9 cellular contexts compared by ENCODE assay signal in genomic region chr6:89944826-89945407, GRCh38. TPM values are rescaled to one million over a fixed set of nuclear protein-coding genes. Genes with fewer than 3 reads are reported as not detected.
A peak's percentile ranks its signal among the peaks of the same experiment; 100 is the strongest.
DNase-seq lines count a peak whose midpoint lies in the region; ATAC-seq and TF ChIP-seq lines count a peak whose summit lies in the region.
"Had no signal": no experiment of that assay in that cellular context is flagged by ENCODE, and none has a peak within 500 bp of the region (broad histone marks: within the 10 kb centered on the region; RNA-seq: fewer than 3 reads in every experiment).

No MANE protein-coding gene starts in this region.

- H3K27me3 ChIP-seq in A673 (replicated peaks; ENCODE audit: insufficient read depth, low read depth, low read length, poor library complexity) (peaks cover 5% of the 10 kb centered on the region), vagina (no peaks in the 10 kb centered on the region)
- no peaks in the 10 kb centered on the region for H3K27me3 ChIP-seq in effector memory CD4-positive, alpha-beta T cell (replicated peaks; ENCODE audit: control insufficient read depth, insufficient read depth, low read length, poor library complexity, severe bottlenecking)

- H3K27ac ChIP-seq in A673 (ENCODE audit: low read depth, low read length, poor library complexity, severe bottlenecking) (no peak overlapping the region), vagina (no peak overlapping the region)
- no peak overlapping the region for H3K27ac ChIP-seq in effector memory CD4-positive, alpha-beta T cell (ENCODE audit: insufficient read depth, low read length, poor library complexity, severe bottlenecking)

- H3K36me3 ChIP-seq in A673 (ENCODE audit: insufficient read depth, low read length, poor library complexity, severe bottlenecking) (no peaks in the 10 kb centered on the region), vagina (no peaks in the 10 kb centered on the region)
- H3K36me3 ChIP-seq in effector memory CD4-positive, alpha-beta T cell (ENCODE audit: control insufficient read depth, insufficient read depth, low read length): peaks cover 19% of the 10 kb centered on the region

- no peak for TF ChIP-seq POLR2A in vagina (IDR thresholded peaks at IDR 0.05)

- H3K9me3 ChIP-seq in A673 (ENCODE audit: low read depth, low read length, poor library complexity, severe bottlenecking): no peaks in the 10 kb centered on the region
- H3K9me3 ChIP-seq in effector memory CD4-positive, alpha-beta T cell (ENCODE audit: control insufficient read depth, low read length): no peaks in the 10 kb centered on the region
- H3K9me3 ChIP-seq in vagina: no peaks in the 10 kb centered on the region

- POLR2A ChIA-PET in A673 (lab: Charles Lee; ENCODE audit: low non-redundant PET): no interaction called here

- CTCF ChIA-PET in A673 (lab: Charles Lee): no interaction called here

- ATAC-seq in GM19328 (IDR thresholded peaks at IDR 0.05; ENCODE audit: unreplicated experiment) (no peak), GM21360 (IDR thresholded peaks at IDR 0.05; ENCODE audit: unreplicated experiment) (no peak)

- H3K4me1 ChIP-seq in A673 (ENCODE audit: insufficient read depth, low read length, poor library complexity, severe bottlenecking) (no peaks in the 10 kb centered on the region), vagina (no peaks in the 10 kb centered on the region)
- H3K4me1 ChIP-seq in effector memory CD4-positive, alpha-beta T cell (ENCODE audit: control insufficient read depth, insufficient read depth, low read length, poor library complexity, severe bottlenecking): no peaks in the 10 kb centered on the region

- TF ChIP-seq CTCF in A673 (conservative IDR thresholded peaks at IDR 0.05; ENCODE audit: low read depth, low read length): peak; percentile 54
- peak; percentile 22 for TF ChIP-seq CTCF in GM12865 (IDR thresholded peaks at IDR 0.05; ENCODE audit: insufficient read depth, low read depth, low read length, missing control alignments)
- peak; percentile 38 for TF ChIP-seq CTCF in fibroblast of the aortic adventitia (IDR thresholded peaks at IDR 0.05; ENCODE audit: insufficient read depth, low read length)
- TF ChIP-seq CTCF in vagina (IDR thresholded peaks at IDR 0.05): no peak

- no TSS peak for BruUV-seq in A673 (replicated peaks; lab: Mats Ljungman, UMichigan)

- H3K4me3 ChIP-seq in A673 (ENCODE audit: low read depth, low read length, poor library complexity, severe bottlenecking) (no peak overlapping the region), GM12865 (ENCODE audit: low read depth, low read length) (no peak overlapping the region), fibroblast of the aortic adventitia (ENCODE audit: low read depth, low read length) (no peak overlapping the region), vagina (no peak overlapping the region)
- H3K4me3 ChIP-seq in effector memory CD4-positive, alpha-beta T cell (ENCODE audit: insufficient read depth, low read depth, low read length, poor library complexity, severe bottlenecking): no peak overlapping the region

- intact Hi-C loops in A673 (cut with micrococcal nuclease; ENCODE audit: unreplicated experiment): loop anchor here (10.0 kb wide), 1 partner anchor 350 kb away; the partner anchor contains the start of gene BACH2
- intact Hi-C loops in vagina (cut with DNase I): no loop called here

- DNase-seq in A673 (ENCODE audit: low spot score) (peak; percentile 47), GM12865 (ENCODE audit: low read depth) (peak; percentile 12), SK-MEL-5 (ENCODE audit: low read depth, low spot score) (peak; percentile 35), fibroblast of the aortic adventitia (ENCODE audit: low read depth) (peak; percentile 16), vagina (ENCODE audit: extremely low spot score in 2 of 2) (no peak)
- no peak for DNase-seq in effector memory CD4-positive, alpha-beta T cell

- in situ Hi-C loops in SK-MEL-5 (cut with HindIII; ENCODE audit: low pct_unique_long_range_greater_than_20kb, low sequenced_read_pairs): no loop called here

RNA-seq across cellular contexts. Expression of gene GJA10, which starts 50.6 kb away (rescaled TPM):
- total RNA-seq in A673 (2021) (not detected in 2 replicates), fibroblast of the aortic adventitia (ENCODE audit: low replicate concordance) (not detected in 2 replicates), vagina (not detected)
- not detected in 2 replicates for total RNA-seq in SK-MEL-5 (2014; rRNA removed; shearing (Covaris generic))
- polyA plus RNA-seq in SK-MEL-5 (2015; cell fraction: cytosol; rRNA removed): not detected in 2 replicates
- not detected in 2 replicates for polyA plus RNA-seq in SK-MEL-5 (2015; cell fraction: nucleus; rRNA removed)
- total RNA-seq: pulmonary artery endothelial cell had no signal

Comparison
In these comparisons a context has a peak if more than half of its experiments do, and no peak if none do; other contexts are left out.
1. DNase-seq: peak in A673 (single experiment), GM12865 (single experiment), SK-MEL-5 (single experiment) and fibroblast of the aortic adventitia (single experiment); none in effector memory CD4-positive, alpha-beta T cell (0 of 3) and vagina (0 of 2).
2. CTCF ChIP-seq: peak in A673 (single experiment), GM12865 (single experiment) and fibroblast of the aortic adventitia (single experiment); none in vagina (0 of 3).